1 cellular context compared by ENCODE assay signal in the genomic region with DNA sequence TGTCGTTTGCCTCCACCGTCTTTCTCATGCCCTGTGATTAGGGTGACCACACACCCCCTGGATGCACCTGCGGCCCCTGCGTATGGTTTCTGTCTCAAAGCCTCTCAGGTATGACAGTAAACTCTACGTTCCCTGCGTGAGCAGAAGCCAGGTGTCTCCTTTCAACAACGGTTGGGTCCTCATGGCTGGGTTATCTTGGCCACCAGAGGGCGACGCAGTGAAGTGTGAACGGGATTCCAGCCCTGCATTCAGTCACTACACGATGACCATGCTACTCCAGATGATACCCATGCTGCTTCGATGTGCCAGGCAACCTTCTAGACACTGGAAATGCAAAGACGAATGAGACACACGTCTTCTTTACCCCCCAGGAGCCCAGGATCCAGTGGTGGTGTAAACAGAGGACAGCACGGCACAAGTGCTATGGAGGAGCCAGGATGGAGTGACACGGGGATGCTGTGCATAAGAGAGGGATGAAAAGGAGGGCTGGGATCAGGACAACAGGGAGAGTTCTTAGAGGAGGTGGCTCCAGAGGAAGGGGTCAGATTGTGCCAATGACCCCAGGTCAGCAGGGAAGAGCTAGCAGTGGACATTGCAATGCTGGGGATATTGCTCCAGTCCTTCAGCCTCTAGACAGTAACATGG.
TF ChIP-seq lines count a peak whose summit lies in the region.

No MANE protein-coding gene starts in this region.

TF ChIP-seq in H1, 55 proteins besides CTCF, POLR2A, EP300 and RAD21 (continued from another document):
- TF ChIP-seq CTBP2 (IDR thresholded peaks at IDR 0.05; ENCODE audit: borderline replicate concordance, insufficient read depth, insufficient read length, low read length) (no peak), CHD2 (IDR thresholded peaks at IDR 0.05; ENCODE audit: low read length) (no peak), KDM4A (IDR thresholded peaks at IDR 0.05; ENCODE audit: low read depth, low read length, severe bottlenecking) (no peak), RBBP5 (IDR thresholded peaks at IDR 0.05; ENCODE audit: borderline replicate concordance, low read depth, low read length) (no peak), SUZ12 (IDR thresholded peaks at IDR 0.05; ENCODE audit: low read length) (no peak), BRCA1 (IDR thresholded peaks at IDR 0.05; ENCODE audit: low read depth, low read length) (no peak), TEAD4 (IDR thresholded peaks at IDR 0.05; ENCODE audit: low read depth, low read length) (peak; percentile 85)
- TF ChIP-seq, protein P1, sequence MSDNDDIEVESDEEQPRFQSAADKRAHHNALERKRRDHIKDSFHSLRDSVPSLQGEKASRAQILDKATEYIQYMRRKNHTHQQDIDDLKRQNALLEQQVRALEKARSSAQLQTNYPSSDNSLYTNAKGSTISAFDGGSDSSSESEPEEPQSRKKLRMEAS (IDR thresholded peaks at IDR 0.05), result peak; percentile 94
- TF ChIP-seq, protein P2, sequence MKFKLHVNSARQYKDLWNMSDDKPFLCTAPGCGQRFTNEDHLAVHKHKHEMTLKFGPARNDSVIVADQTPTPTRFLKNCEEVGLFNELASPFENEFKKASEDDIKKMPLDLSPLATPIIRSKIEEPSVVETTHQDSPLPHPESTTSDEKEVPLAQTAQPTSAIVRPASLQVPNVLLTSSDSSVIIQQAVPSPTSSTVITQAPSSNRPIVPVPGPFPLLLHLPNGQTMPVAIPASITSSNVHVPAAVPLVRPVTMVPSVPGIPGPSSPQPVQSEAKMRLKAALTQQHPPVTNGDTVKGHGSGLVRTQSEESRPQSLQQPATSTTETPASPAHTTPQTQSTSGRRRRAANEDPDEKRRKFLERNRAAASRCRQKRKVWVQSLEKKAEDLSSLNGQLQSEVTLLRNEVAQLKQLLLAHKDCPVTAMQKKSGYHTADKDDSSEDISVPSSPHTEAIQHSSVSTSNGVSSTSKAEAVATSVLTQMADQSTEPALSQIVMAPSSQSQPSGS (IDR thresholded peaks at IDR 0.05; ENCODE audit: low read length), result no peak
